ENCODE assay signal across 10 cellular contexts in genomic region chr7:143382791-143383641, GRCh38. TPM values are rescaled to one million over a fixed set of nuclear protein-coding genes. Genes with fewer than 3 reads are reported as not detected.
A peak's percentile ranks its signal among the peaks of the same experiment; 100 is the strongest.
DNase-seq lines count a peak whose midpoint lies in the region; ATAC-seq, FAIRE-seq and TF ChIP-seq lines count a peak whose summit lies in the region.
"Had no signal": no experiment of that assay in that cellular context is flagged by ENCODE, and none has a peak within 500 bp of the region (broad histone marks: within the 10 kb centered on the region; RNA-seq: fewer than 3 reads in every experiment).

No MANE protein-coding gene starts in this region.

- CTCF ChIA-PET in HCT116 (lab: Charles Lee) (no interaction called here), GM12878 (lab: Yijun Ruan, JAX) (no interaction called here)

- no peaks in the 10 kb centered on the region for H3K27me3 Mint-ChIP-seq in stimulated activated naive B cell treated with anti-CD40 and anti-IgM and Interleukin-4, amounts not matched to agents 10 μg/mL and 1 μg/mL and 100 μg/mL, for 72 hours

- H3K4me2 ChIP-seq in HCT116 (ENCODE audit: low read length) = peak overlapping the region; percentile 98
- H3K4me2 ChIP-seq in GM12878 (ENCODE audit: control insufficient read depth, insufficient read depth) = peak overlapping the region; percentile 76
- peak overlapping the region; percentile 50 for H3K4me2 ChIP-seq in keratinocyte (ENCODE audit: control insufficient read depth, extremely low read depth, insufficient read depth, low read depth, low read length)

- ATAC-seq in HCT116 = no peak
- no peak for ATAC-seq in GM12878
- ATAC-seq in stimulated activated naive B cell treated with anti-CD40 and anti-IgM and Interleukin-4, amounts not matched to agents 10 μg/mL and 1 μg/mL and 100 μg/mL, for 72 hours (replicated peaks) = no peak
- ATAC-seq in GM18861 (IDR thresholded peaks at IDR 0.05; ENCODE audit: unreplicated experiment) = no peak
- ATAC-seq: pancreas had no signal

- H3K9me3 Mint-ChIP-seq in stimulated activated naive B cell treated with anti-CD40 and anti-IgM and Interleukin-4, amounts not matched to agents 10 μg/mL and 1 μg/mL and 100 μg/mL, for 72 hours = no peaks in the 10 kb centered on the region

- peaks cover 5 to 16% of the 10 kb centered on the region in 2 experiments; a peak in 2 of 4 replicates for H3K36me3 ChIP-seq in HCT116 (ENCODE audit: control insufficient read depth in 1 of 2, insufficient read depth in 2 of 2, low read length in 2 of 2)
- peaks cover 0 to 6% of the 10 kb centered on the region in 2 experiments; a peak in 3 of 4 replicates for H3K36me3 ChIP-seq in GM12878 (ENCODE audit: control insufficient read depth in 2 of 2, insufficient read depth in 2 of 2, low read length in 1 of 2)
- peaks cover 27 to 33% of the 10 kb centered on the region in 2 experiments for H3K36me3 ChIP-seq in keratinocyte (ENCODE audit: control insufficient read depth in 2 of 2, extremely low read depth in 1 of 2, insufficient read depth in 2 of 2, low read length in 2 of 2)
- H3K36me3 ChIP-seq: pancreas had no signal

- in situ Hi-C loops in GM12878 (cut with MboI) = no loop called here

- H3K4me1 ChIP-seq in HCT116 (ENCODE audit: control insufficient read depth in 1 of 2, insufficient read depth in 2 of 2, low read length in 2 of 2) (peaks cover 13 to 26% of the 10 kb centered on the region in 2 experiments), GM12878 (ENCODE audit: control insufficient read depth, insufficient read depth, low read length) (peaks cover 20% of the 10 kb centered on the region), keratinocyte (ENCODE audit: control insufficient read depth, extremely low read depth, insufficient read depth, low read length) (peaks cover 44% of the 10 kb centered on the region)

- TF ChIP-seq RAD21 in HCT116 (IDR thresholded peaks at IDR 0.05; ENCODE audit: low read depth) (no peak), GM12878 (IDR thresholded peaks at IDR 0.05; ENCODE audit: insufficient read depth, low read depth, low read length) (no peak)

- H3K9me2 ChIP-seq in HCT116 (ENCODE audit: insufficient read depth) = no peaks in the 10 kb centered on the region

- peaks cover 0 to 2% of the 10 kb centered on the region in 2 donors for H3K36me3 Mint-ChIP-seq in stimulated activated naive B cell treated with anti-CD40 and anti-IgM and Interleukin-4, amounts not matched to agents 10 μg/mL and 1 μg/mL and 100 μg/mL, for 72 hours

- no peak for TF ChIP-seq CTCF in HCT116 (IDR thresholded peaks at IDR 0.05 in 2 of 3, conservative IDR thresholded peaks at IDR 0.05 in 1 of 3; ENCODE audit: borderline replicate concordance in 1 of 3, insufficient read depth in 1 of 3, low read depth in 2 of 3, low read length in 2 of 3)
- no peak for TF ChIP-seq CTCF in GM12878 (IDR thresholded peaks at IDR 0.05 in 2 of 3, conservative IDR thresholded peaks at IDR 0.05 in 1 of 3; ENCODE audit: control insufficient read depth in 2 of 3, extremely low read depth in 1 of 3, insufficient read depth in 1 of 3, low read depth in 3 of 3, low read length in 3 of 3)
- no peak for TF ChIP-seq CTCF in keratinocyte (optimal IDR thresholded peaks at IDR 0.05 in 1 of 3, IDR thresholded peaks at IDR 0.05 in 1 of 3, conservative IDR thresholded peaks at IDR 0.05 in 1 of 3; ENCODE audit: extremely low read depth in 1 of 3, insufficient read depth in 2 of 3, low read length in 3 of 3)

- H3K9me1 ChIP-seq in keratinocyte (ENCODE audit: control insufficient read depth, extremely low read depth, insufficient read depth, low read length) = peaks cover 6% of the 10 kb centered on the region

- TF ChIP-seq EP300 in GM12878 (IDR thresholded peaks at IDR 0.05; ENCODE audit: borderline replicate concordance in 1 of 2, control insufficient read depth in 1 of 2, low read depth in 2 of 2, low read length in 2 of 2) = no peak

- no peak for TF ChIP-seq POLR2A in HCT116 (IDR thresholded peaks at IDR 0.05; ENCODE audit: borderline replicate concordance, extremely low read depth, insufficient read depth, insufficient read length)
- no peak for TF ChIP-seq POLR2A in GM12878 (IDR thresholded peaks at IDR 0.05; ENCODE audit: low read depth, low read length)

- RAD21 ChIA-PET in HCT116 (lab: Charles Lee; ENCODE audit: low non-redundant PET in 1 of 2, low total read pairs in 2 of 2, uncharacterized antibody in 2 of 2, unreplicated experiment in 2 of 2) = no interaction called here
- RAD21 ChIA-PET in GM12878 (lab: Charles Lee; ENCODE audit: unreplicated experiment) = interaction anchor here (0.5 kb wide), 1 partner anchor 34 kb away, joined by 3 read pairs; no protein-coding TSS in a partner anchor

- H3K9ac ChIP-seq in HCT116 (ENCODE audit: low read length) (0 out of 2 replicates have a peak overlapping the region, but pooled peaks have one; percentile 93), GM12878 (ENCODE audit: control insufficient read depth, insufficient read depth, low read length) (peak overlapping the region; percentile 94; the same call in 1 of the 2 replicates), keratinocyte (ENCODE audit: control insufficient read depth, extremely low read depth, insufficient read depth, low read length) (peak overlapping the region; percentile 91)

- H3K27me3 ChIP-seq in HCT116 (ENCODE audit: insufficient read depth, low read length) (no peaks in the 10 kb centered on the region), GM12878 (replicated peaks in 1 of 2; ENCODE audit: control insufficient read depth in 2 of 2, insufficient read depth in 2 of 2, low read length in 1 of 2) (no peaks in the 10 kb centered on the region), keratinocyte (ENCODE audit: control insufficient read depth, extremely low read depth, insufficient read depth, low read length) (no peaks in the 10 kb centered on the region)
- H3K27me3 ChIP-seq: pancreas had no signal

- POLR2A ChIA-PET in HCT116 (lab: Charles Lee) (no interaction called here), GM12878 (lab: Charles Lee) (no interaction called here)

- H3K4me3 ChIP-seq in HCT116 (replicated peaks in 1 of 2; ENCODE audit: low read depth in 1 of 2, low read length in 2 of 2) (peak overlapping the region; percentile 73 to 93; a peak in 3 of 4 replicates), GM12878 (peak overlapping the region; percentile 99), keratinocyte (ENCODE audit: control insufficient read depth in 2 of 3, extremely low read depth in 1 of 3, insufficient read depth in 2 of 3, low read depth in 1 of 3, low read length in 3 of 3) (peak overlapping the region; percentile 75 to 92 (median 82))

- peaks cover 12 to 26% of the 10 kb centered on the region in 2 donors for H3K4me1 Mint-ChIP-seq in stimulated activated naive B cell treated with anti-CD40 and anti-IgM and Interleukin-4, amounts not matched to agents 10 μg/mL and 1 μg/mL and 100 μg/mL, for 72 hours

- WGBS in GM12878 (ENCODE audit: insufficient coverage, insufficient replicate concordance, low lambda C conversion rate, missing lambda C conversion rate) = 92% methylated on average over 13 of the region's 15 CpGs

- H2AFZ ChIP-seq in HCT116 (ENCODE audit: low read depth, low read length, poor library complexity, severe bottlenecking) (no peak overlapping the region), GM12878 (ENCODE audit: control insufficient read depth, low read depth, low read length) (no peak overlapping the region), keratinocyte (ENCODE audit: control insufficient read depth, low read length) (no peak overlapping the region)

- H3K9me3 ChIP-seq in HCT116 (ENCODE audit: control insufficient read depth in 1 of 2, insufficient read depth in 1 of 2, low read depth in 1 of 2, low read length in 2 of 2) (no peaks in the 10 kb centered on the region), GM12878 (replicated peaks; ENCODE audit: control insufficient read depth, insufficient read depth, low read length) (no peaks in the 10 kb centered on the region), keratinocyte (ENCODE audit: control insufficient read depth, low read depth, low read length) (no peaks in the 10 kb centered on the region)
- H3K9me3 ChIP-seq: pancreas had no signal

- SMC1A ChIA-PET in GM12878 (lab: Charles Lee; ENCODE audit: uncharacterized antibody, unreplicated experiment) = interaction anchor here (1.6 kb wide), 1 partner anchor 143 kb away, joined by 4 read pairs; no protein-coding TSS in a partner anchor

- dilution Hi-C loops in keratinocyte (cut with MboI; ENCODE audit: extremely low pct_ligation_motif_present, low sequenced_read_pairs) = no loop called here

- H3K79me2 ChIP-seq in HCT116 (ENCODE audit: insufficient read depth, low read length) = peaks cover 75% of the 10 kb centered on the region
- peaks cover 48% of the 10 kb centered on the region for H3K79me2 ChIP-seq in GM12878 (ENCODE audit: control insufficient read depth, insufficient read depth, low read length)
- peaks cover 58% of the 10 kb centered on the region for H3K79me2 ChIP-seq in keratinocyte (ENCODE audit: control insufficient read depth, insufficient read depth, low read length)

- no peak overlapping the region; the same call in 1 of the 2 replicates for H3K27ac ChIP-seq in HCT116 (ENCODE audit: low read depth, low read length)
- H3K27ac ChIP-seq in GM12878 (ENCODE audit: control insufficient read depth, insufficient read depth) = no peak overlapping the region
- peak overlapping the region; percentile 6 for H3K27ac ChIP-seq in keratinocyte (ENCODE audit: control insufficient read depth, insufficient read depth, low read length)

- no peak overlapping the region for H3K27ac Mint-ChIP-seq in stimulated activated naive B cell treated with anti-CD40 and anti-IgM and Interleukin-4, amounts not matched to agents 10 μg/mL and 1 μg/mL and 100 μg/mL, for 72 hours

- DNase-seq in HCT116 (ENCODE audit: low read depth, low spot score) (no peak), GM12878 (ENCODE audit: low read depth, low spot score) (no peak), keratinocyte (ENCODE audit: low read depth, low spot score) (no peak), NCI-H1105 (lab: John Stamatoyannopoulos, UW) (no peak), 8988T (no peak), NCI-H1930 (lab: John Stamatoyannopoulos, UW) (no peak)
- DNase-seq in stimulated activated naive B cell treated with anti-CD40 and anti-IgM and Interleukin-4, amounts not matched to agents 10 μg/mL and 1 μg/mL and 100 μg/mL, for 72 hours = no peak
- DNase-seq: NCI-H2171 treated with DMSO at 0.1 percent for 48 hours had no signal

- no peak for FAIRE-seq in GM12878 (lab: Jason Lieb, UNC)
- no peak for FAIRE-seq in keratinocyte (lab: Jason Lieb, UNC)
- FAIRE-seq: pancreas had no signal

- H4K20me1 ChIP-seq in HCT116 (ENCODE audit: insufficient read depth) (no peaks in the 10 kb centered on the region), GM12878 (ENCODE audit: control insufficient read depth, insufficient read depth) (no peaks in the 10 kb centered on the region; the same call in 1 of the 2 replicates), keratinocyte (ENCODE audit: control insufficient read depth, extremely low read depth, insufficient read depth, low read length) (peaks cover 30% of the 10 kb centered on the region)

- intact Hi-C loops in HCT116 (cut with micrococcal nuclease) (no loop called here), GM12878 (cut with micrococcal nuclease; ENCODE audit: unreplicated experiment) (loop anchor here (5.0 kb wide), 1 partner anchor 76 kb away; no protein-coding TSS in a partner anchor)

- BruUV-seq in HCT116 (replicated peaks; lab: Mats Ljungman, UMichigan) = no TSS peak
- TSS peak; percentile 47 for BruUV-seq in GM12878 (replicated peaks; lab: Mats Ljungman, UMichigan)

- H3K4me3 Mint-ChIP-seq in stimulated activated naive B cell treated with anti-CD40 and anti-IgM and Interleukin-4, amounts not matched to agents 10 μg/mL and 1 μg/mL and 100 μg/mL, for 72 hours = peak overlapping the region; percentile 71 to 79

RNA-seq across cellular contexts. Expression of gene ZYX, which starts 1.9 kb away (rescaled TPM):
- total RNA-seq in HCT116 (2021; ENCODE audit: unreplicated experiment) (144 TPM), GM12878 (2014; rRNA removed) (16.5 and 23.2 TPM in 2 replicates), GM12878 (2014; rRNA removed; fragmentation: Illumina TruSeq; extraction: Trizol) (11.8 and 16.6 TPM in 2 replicates), GM12878 (2021) (90.5 and 100 TPM in 2 replicates)
- polyA plus RNA-seq in HCT116 (2012) = 188 and 199 TPM in 2 replicates
- total RNA-seq in GM12878 (2013; cell fraction: nucleolus; rRNA removed) = 12.6 and 17.0 TPM in 2 replicates
- polyA plus RNA-seq in GM12878 (2011; ENCODE audit: low read depth) = 32.5 TPM
- polyA plus RNA-seq in GM12878 (2011; rRNA removed) (2.4 and 4.5 TPM in 2 replicates), GM12878 (2014; fragmentation: Illumina TruSeq; extraction: Trizol) (28.2 and 44.0 TPM in 2 replicates), GM12878 (2014; fragmentation: Nextera tagmentation; extraction: Ambion mirVana) (1 to 10 TPM; 2.1 to 4.0 TPM), GM12878 (2014; rRNA removed) (32.0 and 47.3 TPM in 2 replicates), GM12878 (2016; fragmentation: Nextera tagmentation; extraction: Ambion mirVana) (10 to 100 TPM; 66.5 to 82.3 TPM), keratinocyte (17.6 to 77.8 TPM (median 22.5 TPM) in 3 replicates)
- 9.0 and 12.3 TPM in 2 replicates for polyA plus RNA-seq in GM12878 (2011; cell fraction: cytosol; rRNA removed)
- 41.0 and 61.8 TPM in 2 replicates for polyA plus RNA-seq in GM12878 (2011; cell fraction: nucleus; rRNA removed)
- polyA plus RNA-seq in GM12878 (2012) = 61.2 and 77.5 TPM in 2 replicates
- 9.9 and 16.7 TPM in 2 replicates for polyA minus RNA-seq in GM12878 (2011; rRNA and poly(A)+ RNA removed)
- 23.9 and 26.0 TPM in 2 replicates for polyA minus RNA-seq in GM12878 (2011; cell fraction: cytosol; rRNA and poly(A)+ RNA removed)
- 24.9 and 40.2 TPM in 2 replicates for polyA minus RNA-seq in GM12878 (2011; cell fraction: nucleus; rRNA and poly(A)+ RNA removed)
- 43.5 TPM for polyA plus RNA-seq in keratinocyte (2011; ENCODE audit: low read depth)
- 58.1 and 116 TPM in 2 replicates for polyA plus RNA-seq in keratinocyte (2011; cell fraction: cytosol; rRNA removed)
- polyA plus RNA-seq in keratinocyte (2011; cell fraction: nucleus; rRNA removed) = 102 and 140 TPM in 2 replicates
- 129 and 217 TPM in 2 replicates for polyA plus RNA-seq in keratinocyte (2012; ENCODE audit: low replicate concordance)
- polyA minus RNA-seq in keratinocyte = 42.3 to 427 TPM (median 56.3 TPM) in 3 replicates
- polyA minus RNA-seq in keratinocyte (2011; cell fraction: cytosol; rRNA and poly(A)+ RNA removed) = 202 TPM
- 53.6 and 67.5 TPM in 2 replicates for polyA minus RNA-seq in keratinocyte (2011; cell fraction: nucleus; rRNA and poly(A)+ RNA removed)

RNA-seq across cellular contexts. Expression of gene FAM131B, which starts 20.5 kb away (rescaled TPM):
- total RNA-seq in HCT116 (2021; ENCODE audit: unreplicated experiment) = 0.20 TPM
- polyA plus RNA-seq in HCT116 (2012) = 0.21 and 0.34 TPM in 2 replicates
- not detected in 2 replicates for total RNA-seq in GM12878 (2013; cell fraction: nucleolus; rRNA removed)
- total RNA-seq in GM12878 (2014; rRNA removed) = not detected in 2 replicates
- total RNA-seq in GM12878 (2014; rRNA removed; fragmentation: Illumina TruSeq; extraction: Trizol) = not detected in 2 replicates
- total RNA-seq in GM12878 (2021) = 0.05 and 0.13 TPM in 2 replicates
- polyA plus RNA-seq in GM12878 (2011; ENCODE audit: low read depth) = not detected
- polyA plus RNA-seq in GM12878 (2011; rRNA removed) = 0.03 TPM in 1 of 2 replicates, not detected in the other
- polyA plus RNA-seq in GM12878 (2011; cell fraction: cytosol; rRNA removed) = 0.03 TPM in 2 replicates
- 0.03 and 0.04 TPM in 2 replicates for polyA plus RNA-seq in GM12878 (2011; cell fraction: nucleus; rRNA removed)
- not detected in 2 replicates for polyA plus RNA-seq in GM12878 (2012)
- polyA plus RNA-seq in GM12878 (2014; fragmentation: Illumina TruSeq; extraction: Trizol) = not detected in 2 replicates
- polyA plus RNA-seq in GM12878 (2014; fragmentation: Nextera tagmentation; extraction: Ambion mirVana) = not detected
- polyA plus RNA-seq in GM12878 (2014; rRNA removed) = not detected in 2 replicates
- polyA plus RNA-seq in GM12878 (2016; fragmentation: Nextera tagmentation; extraction: Ambion mirVana) = not detected
- 0.05 and 0.15 TPM in 2 replicates for polyA minus RNA-seq in GM12878 (2011; rRNA and poly(A)+ RNA removed)
- not detected in 2 replicates for polyA minus RNA-seq in GM12878 (2011; cell fraction: cytosol; rRNA and poly(A)+ RNA removed)
- 0.10 TPM in 1 of 2 replicates, not detected in the other for polyA minus RNA-seq in GM12878 (2011; cell fraction: nucleus; rRNA and poly(A)+ RNA removed)
- 0.12 to 0.24 TPM (median 0.21 TPM) in 3 replicates for polyA plus RNA-seq in keratinocyte
- not detected for polyA plus RNA-seq in keratinocyte (2011; ENCODE audit: low read depth)
- polyA plus RNA-seq in keratinocyte (2011; cell fraction: cytosol; rRNA removed) = 0.12 and 0.16 TPM in 2 replicates
- polyA plus RNA-seq in keratinocyte (2011; cell fraction: nucleus; rRNA removed) = 0.23 and 0.28 TPM in 2 replicates
- polyA plus RNA-seq in keratinocyte (2012; ENCODE audit: low replicate concordance) = 0.09 TPM in 1 of 2 replicates, not detected in the other
- polyA minus RNA-seq in keratinocyte = 0.20 to 0.43 TPM (median 0.38 TPM) in 3 replicates
- not detected for polyA minus RNA-seq in keratinocyte (2011; cell fraction: cytosol; rRNA and poly(A)+ RNA removed)
- 0.21 and 0.23 TPM in 2 replicates for polyA minus RNA-seq in keratinocyte (2011; cell fraction: nucleus; rRNA and poly(A)+ RNA removed)

RNA-seq across cellular contexts. Expression of gene EPHA1, which starts 25.6 kb away (rescaled TPM):
- total RNA-seq in HCT116 (2021; ENCODE audit: unreplicated experiment) (29.9 TPM), GM12878 (2014; rRNA removed) (not detected in 2 replicates), GM12878 (2014; rRNA removed; fragmentation: Illumina TruSeq; extraction: Trizol) (not detected in 2 replicates), GM12878 (2021) (0.21 and 0.29 TPM in 2 replicates)
- polyA plus RNA-seq in HCT116 (2012) = 24.3 and 26.3 TPM in 2 replicates
- total RNA-seq in GM12878 (2013; cell fraction: nucleolus; rRNA removed) = not detected in 2 replicates
- not detected for polyA plus RNA-seq in GM12878 (2011; ENCODE audit: low read depth)
- polyA plus RNA-seq in GM12878 (2011; rRNA removed) (0.11 and 0.13 TPM in 2 replicates), GM12878 (2014; fragmentation: Illumina TruSeq; extraction: Trizol) (not detected in 2 replicates), GM12878 (2014; fragmentation: Nextera tagmentation; extraction: Ambion mirVana) (not detected), GM12878 (2014; rRNA removed) (not detected in 2 replicates), GM12878 (2016; fragmentation: Nextera tagmentation; extraction: Ambion mirVana) (under 1 TPM; 0.28 to 0.35 TPM), keratinocyte (24.6 to 37.1 TPM (median 31.9 TPM) in 3 replicates)
- 0.03 and 0.04 TPM in 2 replicates for polyA plus RNA-seq in GM12878 (2011; cell fraction: cytosol; rRNA removed)
- 0.21 and 0.32 TPM in 2 replicates for polyA plus RNA-seq in GM12878 (2011; cell fraction: nucleus; rRNA removed)
- polyA plus RNA-seq in GM12878 (2012) = 0.69 and 1.2 TPM in 2 replicates
- 0.37 TPM in 1 of 2 replicates, not detected in the other for polyA minus RNA-seq in GM12878 (2011; rRNA and poly(A)+ RNA removed)
- polyA minus RNA-seq in GM12878 (2011; cell fraction: cytosol; rRNA and poly(A)+ RNA removed) = not detected in 2 replicates
- not detected in 2 replicates for polyA minus RNA-seq in GM12878 (2011; cell fraction: nucleus; rRNA and poly(A)+ RNA removed)
- polyA plus RNA-seq in keratinocyte (2011; ENCODE audit: low read depth) = 20.1 TPM
- polyA plus RNA-seq in keratinocyte (2011; cell fraction: cytosol; rRNA removed) = 9.5 and 11.8 TPM in 2 replicates
- polyA plus RNA-seq in keratinocyte (2011; cell fraction: nucleus; rRNA removed) = 51.7 and 60.6 TPM in 2 replicates
- 23.0 and 34.4 TPM in 2 replicates for polyA plus RNA-seq in keratinocyte (2012; ENCODE audit: low replicate concordance)
- 44.3 to 50.0 TPM (median 49.9 TPM) in 3 replicates for polyA minus RNA-seq in keratinocyte
- 21.5 TPM for polyA minus RNA-seq in keratinocyte (2011; cell fraction: cytosol; rRNA and poly(A)+ RNA removed)
- 40.5 and 44.2 TPM in 2 replicates for polyA minus RNA-seq in keratinocyte (2011; cell fraction: nucleus; rRNA and poly(A)+ RNA removed)

Comparison
In these comparisons a context has a peak if more than half of its experiments do, and no peak if none do; other contexts are left out.
1. RNA of gene EPHA1, which starts 25.6 kb away (total RNA-seq): 29.9 TPM in HCT116 (single experiment); 0.21 to 0.29 TPM in GM12878; every median in the first group is over 10 times any median in the second.
2. Peak in every context shown above with its lines, with median percentiles within 50 percentile points of each other: H3K4me2 ChIP-seq, H3K4me3 ChIP-seq and H3K9ac ChIP-seq.